Comparison of ENCODE assay signal across 8 cellular contexts in genomic region chr1:201739492-201740085, GRCh38.
DNase-seq lines count a peak whose midpoint lies in the region; ATAC-seq and TF ChIP-seq lines count a peak whose summit lies in the region.

No MANE protein-coding gene starts in this region.

- no peaks in the 10 kb centered on the region for H3K36me3 Mint-ChIP-seq in activated T-cell treated with anti-CD3 and anti-CD28 coated beads, Interleukin-2, amount 50 U/mL, for 4 hours (ENCODE audit: insufficient read depth)
- no peaks in the 10 kb centered on the region for H3K36me3 Mint-ChIP-seq in naive thymus-derived CD8-positive, alpha-beta T cell
- no peaks in the 10 kb centered on the region for H3K36me3 Mint-ChIP-seq in stimulated activated naive B cell treated with anti-CD40 and anti-IgM and Interleukin-4, amounts not matched to agents 10 μg/mL and 1 μg/mL and 100 μg/mL, for 72 hours

- peak overlapping the region; percentile 88 for H3K4me3 Mint-ChIP-seq in activated T-cell treated with anti-CD3 and anti-CD28 coated beads, Interleukin-2, amount 50 U/mL, for 4 hours
- H3K4me3 Mint-ChIP-seq in naive thymus-derived CD8-positive, alpha-beta T cell = peak overlapping the region; percentile 89 to 96 (median 92)
- H3K4me3 Mint-ChIP-seq in stimulated activated naive B cell treated with anti-CD40 and anti-IgM and Interleukin-4, amounts not matched to agents 10 μg/mL and 1 μg/mL and 100 μg/mL, for 72 hours = peak overlapping the region; percentile 92 to 95

- no peaks in the 10 kb centered on the region for H3K9me3 ChIP-seq in esophagus squamous epithelium

- no peaks in the 10 kb centered on the region for H3K9me3 Mint-ChIP-seq in activated T-cell treated with anti-CD3 and anti-CD28 coated beads, Interleukin-2, amount 50 U/mL, for 4 hours
- H3K9me3 Mint-ChIP-seq in naive thymus-derived CD8-positive, alpha-beta T cell = no peaks in the 10 kb centered on the region
- no peaks in the 10 kb centered on the region for H3K9me3 Mint-ChIP-seq in stimulated activated naive B cell treated with anti-CD40 and anti-IgM and Interleukin-4, amounts not matched to agents 10 μg/mL and 1 μg/mL and 100 μg/mL, for 72 hours

- POLR2A ChIA-PET in naive thymus-derived CD8-positive, alpha-beta T cell (lab: Charles Lee) = no interaction called here

- H3K27ac Mint-ChIP-seq in naive thymus-derived CD8-positive, alpha-beta T cell = peak overlapping the region in 8 of 10 donors; percentile 25 to 91 (median 75)
- peak overlapping the region; percentile 73 for H3K27ac Mint-ChIP-seq in stimulated activated naive B cell treated with anti-CD40 and anti-IgM and Interleukin-4, amounts not matched to agents 10 μg/mL and 1 μg/mL and 100 μg/mL, for 72 hours

- H3K4me1 Mint-ChIP-seq in activated T-cell treated with anti-CD3 and anti-CD28 coated beads, Interleukin-2, amount 50 U/mL, for 4 hours (ENCODE audit: low read depth) = peaks cover 31% of the 10 kb centered on the region
- H3K4me1 Mint-ChIP-seq in naive thymus-derived CD8-positive, alpha-beta T cell = peaks cover 20 to 43% (median 27%) of the 10 kb centered on the region in 4 donors
- peaks cover 32 to 47% of the 10 kb centered on the region in 2 donors for H3K4me1 Mint-ChIP-seq in stimulated activated naive B cell treated with anti-CD40 and anti-IgM and Interleukin-4, amounts not matched to agents 10 μg/mL and 1 μg/mL and 100 μg/mL, for 72 hours

- 0 to 29% methylated on average over 7 to 14 of the region's 38 CpGs for WGBS in esophagus squamous epithelium, 2 donors

- ATAC-seq in GM18498 (IDR thresholded peaks at IDR 0.05; ENCODE audit: unreplicated experiment) (peak; percentile 62), HG03457 (IDR thresholded peaks at IDR 0.05; ENCODE audit: unreplicated experiment) (no peak)
- peak; percentile 93 for ATAC-seq in activated T-cell treated with anti-CD3 and anti-CD28 coated beads, Interleukin-2, amount 50 U/mL, for 4 hours
- peak; percentile 94 to 96 for ATAC-seq in naive thymus-derived CD8-positive, alpha-beta T cell
- ATAC-seq in stimulated activated naive B cell treated with anti-CD40 and anti-IgM and Interleukin-4, amounts not matched to agents 10 μg/mL and 1 μg/mL and 100 μg/mL, for 72 hours (replicated peaks) = peak; percentile 90 to 92

- H3K4me1 ChIP-seq in esophagus squamous epithelium = peaks cover 24 to 86% (median 53%) of the 10 kb centered on the region in 3 donors

- peak overlapping the region; percentile 85 to 93 (median 91) for H3K27ac ChIP-seq in esophagus squamous epithelium

- peaks cover 24% of the 10 kb centered on the region for H3K27me3 Mint-ChIP-seq in activated T-cell treated with anti-CD3 and anti-CD28 coated beads, Interleukin-2, amount 50 U/mL, for 4 hours (ENCODE audit: low read depth)
- peaks cover 0 to 11% (median 3%) of the 10 kb centered on the region in 5 donors for H3K27me3 Mint-ChIP-seq in naive thymus-derived CD8-positive, alpha-beta T cell
- peaks cover 0 to 5% of the 10 kb centered on the region in 2 donors for H3K27me3 Mint-ChIP-seq in stimulated activated naive B cell treated with anti-CD40 and anti-IgM and Interleukin-4, amounts not matched to agents 10 μg/mL and 1 μg/mL and 100 μg/mL, for 72 hours

- H3K36me3 ChIP-seq in esophagus squamous epithelium = peaks cover 0 to 7% (median 0%) of the 10 kb centered on the region in 3 donors

- no peaks in the 10 kb centered on the region for H3K27me3 ChIP-seq in esophagus squamous epithelium

- peak in 1 of 4 donors; percentile 23 for TF ChIP-seq POLR2A in esophagus squamous epithelium (IDR thresholded peaks at IDR 0.05)

- intact Hi-C loops in esophagus squamous epithelium (cut with DNase I) = no loop called here

- peak; percentile 85 for DNase-seq in NCI-H510A (lab: John Stamatoyannopoulos, UW)
- DNase-seq in activated T-cell treated with anti-CD3 and anti-CD28 coated beads, Interleukin-2, amount 50 U/mL, for 4 hours = peak; percentile 41
- DNase-seq in esophagus squamous epithelium (lab: John Stamatoyannopoulos, UW) = no peak
- DNase-seq in naive thymus-derived CD8-positive, alpha-beta T cell = peak; percentile 14 to 80 (median 48)
- DNase-seq in stimulated activated naive B cell treated with anti-CD40 and anti-IgM and Interleukin-4, amounts not matched to agents 10 μg/mL and 1 μg/mL and 100 μg/mL, for 72 hours = peak; percentile 40
- no peak for DNase-seq in HK-2 (ENCODE audit: unreplicated experiment)

- TF ChIP-seq CTCF in esophagus squamous epithelium (IDR thresholded peaks at IDR 0.05) = peak in 1 of 6 experiments; percentile 2

- H3K4me3 ChIP-seq in esophagus squamous epithelium = peak overlapping the region; percentile 74 to 91 (median 85)

Comparison
In these comparisons a context has a peak if more than half of its experiments do, and no peak if none do; other contexts are left out.
1. DNase-seq: peak in NCI-H510A (single experiment), activated T-cell treated with anti-CD3 and anti-CD28 coated beads, Interleukin-2, amount 50 U/mL, for 4 hours (single experiment), naive thymus-derived CD8-positive, alpha-beta T cell (10 of 10) and stimulated activated naive B cell treated with anti-CD40 and anti-IgM and Interleukin-4, amounts not matched to agents 10 μg/mL and 1 μg/mL and 100 μg/mL, for 72 hours (single experiment); none in esophagus squamous epithelium (single experiment) and HK-2 (single experiment).
2. Peak in every context shown above with its lines, with median percentiles within 50 percentile points of each other: H3K4me3 Mint-ChIP-seq.